ENCODE assay signal across 10 cellular contexts in the genomic region with DNA sequence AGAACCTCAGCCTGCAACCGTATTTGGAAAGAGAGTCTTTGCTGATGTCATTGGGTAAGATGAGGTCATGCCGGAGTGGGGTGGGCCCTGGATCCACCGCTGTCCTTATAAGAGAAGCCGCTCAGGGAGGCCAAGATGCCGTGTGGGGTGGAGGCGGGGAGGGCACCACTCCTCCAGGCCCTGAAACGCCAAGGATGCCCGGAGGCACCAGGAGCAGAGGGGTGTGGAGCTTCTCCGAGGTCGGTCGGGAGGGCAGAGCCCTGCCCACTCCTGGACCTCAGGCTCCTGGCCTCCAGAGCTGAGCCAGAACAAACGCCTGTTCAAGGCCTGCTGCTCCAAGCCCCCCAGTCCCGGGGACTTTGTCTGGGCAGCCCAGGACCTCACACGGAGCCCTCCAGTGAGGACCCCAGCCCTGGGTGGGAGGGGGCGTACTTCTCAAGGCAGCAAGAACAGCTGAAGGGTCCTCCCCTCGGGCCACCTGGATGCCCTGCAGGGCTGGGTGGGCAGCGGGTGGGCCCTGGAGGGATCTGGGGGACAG. TPM values are rescaled to one million over a fixed set of nuclear protein-coding genes. Genes with fewer than 3 reads are reported as not detected.
A peak's percentile ranks its signal among the peaks of the same experiment; 100 is the strongest.
DNase-seq lines count a peak whose midpoint lies in the region; ATAC-seq, FAIRE-seq and TF ChIP-seq lines count a peak whose summit lies in the region.
"Had no signal": no experiment of that assay in that cellular context is flagged by ENCODE, and none has a peak within 500 bp of the region (broad histone marks: within the 10 kb centered on the region; RNA-seq: fewer than 3 reads in every experiment).

No MANE protein-coding gene starts in this region.

- H3K36me3 ChIP-seq in esophagus muscularis mucosa, result peaks cover 2 to 20% (median 14%) of the 10 kb centered on the region in 4 donors
- H3K36me3 ChIP-seq in muscle layer of duodenum (ENCODE audit: control insufficient read depth in 1 of 2, insufficient read depth in 2 of 2, low read length in 2 of 2), result peaks cover 0 to 13% of the 10 kb centered on the region in 2 donors
- H3K36me3 ChIP-seq in urinary bladder (ENCODE audit: insufficient read depth), result no peaks in the 10 kb centered on the region

- H3K27me3 Mint-ChIP-seq in activated CD8-positive, alpha-beta T cell treated with anti-CD3 and anti-CD28 coated beads for 36 hours, result no peaks in the 10 kb centered on the region
- no peaks in the 10 kb centered on the region for H3K27me3 Mint-ChIP-seq in activated CD8-positive, alpha-beta T cell treated with anti-CD3 and anti-CD28 coated beads, Interleukin-2, amount 10 ng/mL, durations not matched to agents 7 days and 5 days (ENCODE audit: low read depth)

- H3K36me3 Mint-ChIP-seq in activated CD8-positive, alpha-beta T cell treated with anti-CD3 and anti-CD28 coated beads for 36 hours (ENCODE audit: low read depth), result peaks cover 16% of the 10 kb centered on the region
- H3K36me3 Mint-ChIP-seq in activated CD8-positive, alpha-beta T cell treated with anti-CD3 and anti-CD28 coated beads, Interleukin-2, amount 10 ng/mL, durations not matched to agents 7 days and 5 days (ENCODE audit: low read depth), result no peaks in the 10 kb centered on the region

- no peak for FAIRE-seq in urothelium cell line (lab: Jason Lieb, UNC)
- FAIRE-seq in RCC 7860 (lab: Jason Lieb, UNC), result no peak
- FAIRE-seq: colon had no signal

- POLR2A ChIA-PET in activated CD8-positive, alpha-beta T cell treated with anti-CD3 and anti-CD28 coated beads for 36 hours (lab: Charles Lee), result interaction anchor here (0.7 to 4.2 kb wide), 3 partner anchors 9 to 21 kb away, joined by 3 to 25 read pairs (median 3); no protein-coding TSS in a partner anchor
- POLR2A ChIA-PET in activated CD8-positive, alpha-beta T cell treated with anti-CD3 and anti-CD28 coated beads, Interleukin-2, amount 10 ng/mL, durations not matched to agents 7 days and 5 days (lab: Charles Lee), result interaction anchor here (0.8 kb wide), 1 partner anchor 21 kb away, joined by 3 read pairs; no protein-coding TSS in a partner anchor

- peak; percentile 41 for DNase-seq in activated CD8-positive, alpha-beta T cell treated with anti-CD3 and anti-CD28 coated beads for 36 hours
- DNase-seq in activated CD8-positive, alpha-beta T cell treated with anti-CD3 and anti-CD28 coated beads, Interleukin-2, amount 10 ng/mL, durations not matched to agents 7 days and 5 days, result no peak
- DNase-seq in esophagus muscularis mucosa (ENCODE audit: extremely low spot score) (peak; percentile 98), urothelium cell line (ENCODE audit: low spot score) (no peak), RCC 7860 (ENCODE audit: low spot score) (no peak), RPMI8226 (no peak)

- no peak for TF ChIP-seq CTCF in activated CD8-positive, alpha-beta T cell treated with anti-CD3 and anti-CD28 coated beads for 36 hours (IDR thresholded peaks at IDR 0.05)
- TF ChIP-seq CTCF in esophagus muscularis mucosa (IDR thresholded peaks at IDR 0.05), result no peak

- TF ChIP-seq EP300 in esophagus muscularis mucosa (IDR thresholded peaks at IDR 0.05), result peak; percentile 89

- TF ChIP-seq POLR2A in esophagus muscularis mucosa (IDR thresholded peaks at IDR 0.05; ENCODE audit: low read depth), result peak; percentile 44

- H3K9me3 ChIP-seq in esophagus muscularis mucosa (no peaks in the 10 kb centered on the region), muscle layer of duodenum (ENCODE audit: control insufficient read depth in 1 of 2, low read length in 2 of 2) (no peaks in the 10 kb centered on the region)

- H3K27me3 ChIP-seq in esophagus muscularis mucosa (no peaks in the 10 kb centered on the region), muscle layer of duodenum (ENCODE audit: low read depth, low read length) (no peaks in the 10 kb centered on the region)

- H3K4me1 Mint-ChIP-seq in activated CD8-positive, alpha-beta T cell treated with anti-CD3 and anti-CD28 coated beads for 36 hours (ENCODE audit: low read depth), result peaks cover 43% of the 10 kb centered on the region
- peaks cover 31% of the 10 kb centered on the region for H3K4me1 Mint-ChIP-seq in activated CD8-positive, alpha-beta T cell treated with anti-CD3 and anti-CD28 coated beads, Interleukin-2, amount 10 ng/mL, durations not matched to agents 7 days and 5 days (ENCODE audit: low read depth)

- H3K9me3 Mint-ChIP-seq in activated CD8-positive, alpha-beta T cell treated with anti-CD3 and anti-CD28 coated beads for 36 hours, result no peaks in the 10 kb centered on the region
- H3K9me3 Mint-ChIP-seq in activated CD8-positive, alpha-beta T cell treated with anti-CD3 and anti-CD28 coated beads, Interleukin-2, amount 10 ng/mL, durations not matched to agents 7 days and 5 days (ENCODE audit: insufficient read depth), result no peaks in the 10 kb centered on the region

- WGBS in esophagus muscularis mucosa, result 24% methylated on average over 13 of the region's 17 CpGs
- WGBS in urinary bladder, result 23% methylated on average over 17 of the region's 17 CpGs

- H3K27ac ChIP-seq in esophagus muscularis mucosa (replicated peaks in 1 of 4), result peak overlapping the region; percentile 93 to 100 (median 97)
- H3K27ac ChIP-seq in muscle layer of duodenum (ENCODE audit: low read length), result peak overlapping the region; percentile 90
- H3K27ac ChIP-seq in urinary bladder (ENCODE audit: low read depth), result peak overlapping the region; percentile 98
- H3K27ac ChIP-seq: C4-2B had no signal

- H3K27ac Mint-ChIP-seq in activated CD8-positive, alpha-beta T cell treated with anti-CD3 and anti-CD28 coated beads for 36 hours, result peak overlapping the region; percentile 90
- no peak overlapping the region for H3K27ac Mint-ChIP-seq in activated CD8-positive, alpha-beta T cell treated with anti-CD3 and anti-CD28 coated beads, Interleukin-2, amount 10 ng/mL, durations not matched to agents 7 days and 5 days

- no peak overlapping the region for H3K4me3 Mint-ChIP-seq in activated CD8-positive, alpha-beta T cell treated with anti-CD3 and anti-CD28 coated beads for 36 hours
- H3K4me3 Mint-ChIP-seq in activated CD8-positive, alpha-beta T cell treated with anti-CD3 and anti-CD28 coated beads, Interleukin-2, amount 10 ng/mL, durations not matched to agents 7 days and 5 days, result no peak overlapping the region

- H3K4me3 ChIP-seq in esophagus muscularis mucosa (peak overlapping the region; percentile 47 to 51 (median 49)), muscle layer of duodenum (ENCODE audit: low read depth in 1 of 2, low read length in 2 of 2) (peak overlapping the region; percentile 26 to 52), urinary bladder (ENCODE audit: low read depth, low read length) (peak overlapping the region; percentile 18)

- CTCF ChIA-PET in activated CD8-positive, alpha-beta T cell treated with anti-CD3 and anti-CD28 coated beads for 36 hours (lab: Charles Lee), result interaction anchor here (1.3 to 3.0 kb wide), 3 partner anchors 20 to 32 kb away, joined by 3 to 17 read pairs (median 7); a partner anchor contains a TSS
- CTCF ChIA-PET in activated CD8-positive, alpha-beta T cell treated with anti-CD3 and anti-CD28 coated beads, Interleukin-2, amount 10 ng/mL, durations not matched to agents 7 days and 5 days (lab: Charles Lee), result no interaction called here

- peaks cover 63 to 100% (median 98%) of the 10 kb centered on the region in 4 donors for H3K4me1 ChIP-seq in esophagus muscularis mucosa
- H3K4me1 ChIP-seq in muscle layer of duodenum (ENCODE audit: control insufficient read depth in 1 of 2, insufficient read depth in 2 of 2, low read length in 2 of 2), result peaks cover 0 to 63% of the 10 kb centered on the region in 2 donors
- no peaks in the 10 kb centered on the region for H3K4me1 ChIP-seq in urinary bladder (ENCODE audit: insufficient read depth)

- ATAC-seq in activated CD8-positive, alpha-beta T cell treated with anti-CD3 and anti-CD28 coated beads for 36 hours, result no peak
- ATAC-seq in activated CD8-positive, alpha-beta T cell treated with anti-CD3 and anti-CD28 coated beads, Interleukin-2, amount 10 ng/mL, durations not matched to agents 7 days and 5 days, result no peak

- intact Hi-C loops in activated CD8-positive, alpha-beta T cell treated with anti-CD3 and anti-CD28 coated beads for 36 hours (cut with micrococcal nuclease), result no loop called here
- intact Hi-C loops in esophagus muscularis mucosa (cut with DNase I), result no loop called here

RNA-seq across cellular contexts. Expression of a gene that starts 29.9 kb away (rescaled TPM):
- 10 to 100 TPM; 20.4 to 22.2 TPM for total RNA-seq in activated CD8-positive, alpha-beta T cell treated with anti-CD3 and anti-CD28 coated beads for 36 hours
- total RNA-seq in activated CD8-positive, alpha-beta T cell treated with anti-CD3 and anti-CD28 coated beads, Interleukin-2, amount 10 ng/mL, durations not matched to agents 7 days and 5 days, result 10 to 100 TPM; 19.7 to 20.0 TPM
- total RNA-seq in esophagus muscularis mucosa (100 to 1,000 TPM in 2 of 4 donors, 10 to 100 TPM in 2; 73.2 to 180 (median 99.9) TPM), urinary bladder (17.1 TPM)
- polyA plus RNA-seq in urinary bladder, result 60.8 TPM

RNA-seq across cellular contexts. Expression of a gene that starts 37.9 kb away (rescaled TPM):
- 1 to 10 TPM in 1 of 2 experiments, under 1 TPM in 1; 0.69 to 2.4 TPM for total RNA-seq in activated CD8-positive, alpha-beta T cell treated with anti-CD3 and anti-CD28 coated beads for 36 hours
- 1 to 10 TPM; 1.3 TPM for total RNA-seq in activated CD8-positive, alpha-beta T cell treated with anti-CD3 and anti-CD28 coated beads, Interleukin-2, amount 10 ng/mL, durations not matched to agents 7 days and 5 days
- 1 to 10 TPM in 1 of 4 donors, under 1 TPM in 2, not detected in 1; 0.06 to 4.2 (median 0.17) TPM for total RNA-seq in esophagus muscularis mucosa
- 3.1 TPM for total RNA-seq in urinary bladder
- polyA plus RNA-seq in urinary bladder, result 2.8 TPM

RNA-seq across cellular contexts. Expression of a gene that starts 43.7 kb away (rescaled TPM):
- total RNA-seq in activated CD8-positive, alpha-beta T cell treated with anti-CD3 and anti-CD28 coated beads for 36 hours, result 10 to 100 TPM; 25.9 to 28.5 TPM
- 10 to 100 TPM; 31.2 to 37.0 TPM for total RNA-seq in activated CD8-positive, alpha-beta T cell treated with anti-CD3 and anti-CD28 coated beads, Interleukin-2, amount 10 ng/mL, durations not matched to agents 7 days and 5 days
- total RNA-seq in esophagus muscularis mucosa (10 to 100 TPM; 28.7 to 45.0 (median 34.2) TPM), urinary bladder (11.1 TPM)
- 27.7 TPM for polyA plus RNA-seq in urinary bladder

Comparison
In these comparisons a context has a peak if more than half of its experiments do, and no peak if none do; other contexts are left out.
1. DNase-seq: peak in activated CD8-positive, alpha-beta T cell treated with anti-CD3 and anti-CD28 coated beads for 36 hours (single experiment) and esophagus muscularis mucosa (single experiment); none in activated CD8-positive, alpha-beta T cell treated with anti-CD3 and anti-CD28 coated beads, Interleukin-2, amount 10 ng/mL, durations not matched to agents 7 days and 5 days (single experiment), urothelium cell line (single experiment), RCC 7860 (single experiment) and RPMI8226 (single experiment).
2. Peak in every context shown above with its lines, with median percentiles within 50 percentile points of each other: H3K27ac ChIP-seq and H3K4me3 ChIP-seq.